1 cellular context compared by ENCODE assay signal in the genomic region with DNA sequence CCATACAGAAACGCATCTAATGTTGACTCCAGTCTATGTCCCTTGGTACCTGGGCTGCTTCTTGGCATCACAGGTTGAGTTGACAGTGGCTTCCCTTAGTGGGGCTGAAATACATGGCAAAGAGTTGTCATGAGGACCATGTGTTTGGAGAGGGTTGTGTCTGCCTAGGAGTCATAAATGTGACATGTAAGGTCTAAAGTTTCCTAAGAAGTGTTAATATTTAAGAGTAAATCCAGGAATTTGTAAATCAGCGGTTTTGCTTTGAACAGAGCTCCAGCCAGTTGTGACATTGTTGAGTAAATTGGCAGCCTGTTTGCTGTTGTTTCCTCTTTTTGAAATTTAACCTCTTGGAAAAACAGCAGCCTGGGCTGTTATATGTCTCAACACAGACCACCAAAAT.
TF ChIP-seq lines count a peak whose summit lies in the region.

No MANE protein-coding gene starts in this region.

TF ChIP-seq in HepG2, 621 proteins besides CTCF, POLR2A, EP300 and RAD21 (continued from another document):
- TF ChIP-seq, protein P1, sequence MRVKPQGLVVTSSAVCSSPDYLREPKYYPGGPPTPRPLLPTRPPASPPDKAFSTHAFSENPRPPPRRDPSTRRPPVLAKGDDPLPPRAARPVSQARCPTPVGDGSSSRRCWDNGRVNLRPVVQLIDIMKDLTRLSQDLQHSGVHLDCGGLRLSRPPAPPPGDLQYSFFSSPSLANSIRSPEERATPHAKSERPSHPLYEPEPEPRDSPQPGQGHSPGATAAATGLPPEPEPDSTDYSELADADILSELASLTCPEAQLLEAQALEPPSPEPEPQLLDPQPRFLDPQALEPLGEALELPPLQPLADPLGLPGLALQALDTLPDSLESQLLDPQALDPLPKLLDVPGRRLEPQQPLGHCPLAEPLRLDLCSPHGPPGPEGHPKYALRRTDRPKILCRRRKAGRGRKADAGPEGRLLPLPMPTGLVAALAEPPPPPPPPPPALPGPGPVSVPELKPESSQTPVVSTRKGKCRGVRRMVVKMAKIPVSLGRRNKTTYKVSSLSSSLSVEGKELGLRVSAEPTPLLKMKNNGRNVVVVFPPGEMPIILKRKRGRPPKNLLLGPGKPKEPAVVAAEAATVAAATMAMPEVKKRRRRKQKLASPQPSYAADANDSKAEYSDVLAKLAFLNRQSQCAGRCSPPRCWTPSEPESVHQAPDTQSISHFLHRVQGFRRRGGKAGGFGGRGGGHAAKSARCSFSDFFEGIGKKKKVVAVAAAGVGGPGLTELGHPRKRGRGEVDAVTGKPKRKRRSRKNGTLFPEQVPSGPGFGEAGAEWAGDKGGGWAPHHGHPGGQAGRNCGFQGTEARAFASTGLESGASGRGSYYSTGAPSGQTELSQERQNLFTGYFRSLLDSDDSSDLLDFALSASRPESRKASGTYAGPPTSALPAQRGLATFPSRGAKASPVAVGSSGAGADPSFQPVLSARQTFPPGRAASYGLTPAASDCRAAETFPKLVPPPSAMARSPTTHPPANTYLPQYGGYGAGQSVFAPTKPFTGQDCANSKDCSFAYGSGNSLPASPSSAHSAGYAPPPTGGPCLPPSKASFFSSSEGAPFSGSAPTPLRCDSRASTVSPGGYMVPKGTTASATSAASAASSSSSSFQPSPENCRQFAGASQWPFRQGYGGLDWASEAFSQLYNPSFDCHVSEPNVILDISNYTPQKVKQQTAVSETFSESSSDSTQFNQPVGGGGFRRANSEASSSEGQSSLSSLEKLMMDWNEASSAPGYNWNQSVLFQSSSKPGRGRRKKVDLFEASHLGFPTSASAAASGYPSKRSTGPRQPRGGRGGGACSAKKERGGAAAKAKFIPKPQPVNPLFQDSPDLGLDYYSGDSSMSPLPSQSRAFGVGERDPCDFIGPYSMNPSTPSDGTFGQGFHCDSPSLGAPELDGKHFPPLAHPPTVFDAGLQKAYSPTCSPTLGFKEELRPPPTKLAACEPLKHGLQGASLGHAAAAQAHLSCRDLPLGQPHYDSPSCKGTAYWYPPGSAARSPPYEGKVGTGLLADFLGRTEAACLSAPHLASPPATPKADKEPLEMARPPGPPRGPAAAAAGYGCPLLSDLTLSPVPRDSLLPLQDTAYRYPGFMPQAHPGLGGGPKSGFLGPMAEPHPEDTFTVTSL (CRISPR knock-in tag; IDR thresholded peaks at IDR 0.05; ENCODE audit: borderline replicate concordance), result no peak
- no peak for TF ChIP-seq NFATC3 (CRISPR knock-in tag; IDR thresholded peaks at IDR 0.05)
TF ChIP-seq in HepG2: peak in this region for 0.
